ENCODE assay signal across 29 cellular contexts in genomic region chr10:71028066-71028465, GRCh38.
"Had no signal": no experiment of that assay in that cellular context is flagged by ENCODE, and none has a peak within 500 bp of the region (broad histone marks: within the 10 kb centered on the region; RNA-seq: fewer than 3 reads in every experiment).

No MANE protein-coding gene starts in this region.

- H3K4me3 ChIP-seq: esophagus muscularis mucosa, gastrocnemius medialis had no signal

- H3K4me1 ChIP-seq: esophagus muscularis mucosa, foreskin keratinocyte had no signal

- H3K36me3 ChIP-seq: brain microvascular endothelial cell, esophagus muscularis mucosa, gastrocnemius medialis, WERI-Rb-1 had no signal

- DNase-seq: activated B cell treated with CpG ODN at 0.5 μM for 24 hours; activated CD4-positive, alpha-beta T cell treated with anti-CD3 and anti-CD28 coated beads for 48 hours; activated CD4-positive, alpha-beta T cell treated with anti-CD3 and anti-CD28 coated beads, Interleukin-2, amount 50 U/mL, for 1 hour; activated CD4-positive, alpha-beta T cell treated with anti-CD3 and anti-CD28 coated beads, Interleukin-2, amount 50 U/mL, for 48 hours; activated CD8-positive, alpha-beta memory T cell treated with anti-CD3 and anti-CD28 coated beads for 24 hours; activated CD8-positive, alpha-beta T cell treated with anti-CD3 and anti-CD28 coated beads for 36 hours; activated effector memory CD4-positive, alpha-beta T cell treated with Interleukin-2 at 50 U/mL for 16 hours; activated gamma-delta T cell treated with Interleukin-2 at 50 U/mL for 16 hours; activated naive CD4-positive, alpha-beta T cell treated with anti-CD3 and anti-CD28 coated beads, Interleukin-2, amount 50 U/mL, for 16 hours; activated naive CD4-positive, alpha-beta T cell treated with Interleukin-2 at 50 U/mL for 16 hours; activated T-cell treated with anti-CD3 and anti-CD28 coated beads, Interleukin-2, amount 50 U/mL, for 4 hours; amniotic stem cell; anterior cingulate cortex; brain microvascular endothelial cell; cortex of kidney; dermis blood vessel endothelial cell; effector CD4-positive, alpha-beta T cell; effector memory CD8-positive, alpha-beta T cell; erythroblast; foreskin keratinocyte; gastrocnemius medialis; glutamatergic neuron; T-helper 1 cell; T-helper 17 cell; T1000; WERI-Rb-1 had no signal

- ATAC-seq: activated CD4-positive, CD25-positive, alpha-beta regulatory T cell treated with anti-CD3 and anti-CD28 coated beads, Interleukin-2, amount 50 U/mL, for 24 hours; activated CD8-positive, alpha-beta T cell treated with anti-CD3 and anti-CD28 coated beads for 36 hours; activated T-cell treated with anti-CD3 and anti-CD28 coated beads, Interleukin-2, amount 50 U/mL, for 4 hours; activated T-helper 17 cell treated with anti-CD3 and anti-CD28 coated beads, Interleukin-2, amount 50 U/mL, for 72 hours; effector memory CD8-positive, alpha-beta T cell; foreskin keratinocyte; gastrocnemius medialis; T-helper 17 cell had no signal

- H3K9me3 ChIP-seq: esophagus muscularis mucosa, gastrocnemius medialis had no signal

- H3K27me3 ChIP-seq: brain microvascular endothelial cell, esophagus muscularis mucosa, gastrocnemius medialis had no signal

- H3K27ac ChIP-seq: brain microvascular endothelial cell, esophagus muscularis mucosa, foreskin keratinocyte, gastrocnemius medialis, WERI-Rb-1 had no signal
